8 cellular contexts compared by ENCODE assay signal in the genomic region with DNA sequence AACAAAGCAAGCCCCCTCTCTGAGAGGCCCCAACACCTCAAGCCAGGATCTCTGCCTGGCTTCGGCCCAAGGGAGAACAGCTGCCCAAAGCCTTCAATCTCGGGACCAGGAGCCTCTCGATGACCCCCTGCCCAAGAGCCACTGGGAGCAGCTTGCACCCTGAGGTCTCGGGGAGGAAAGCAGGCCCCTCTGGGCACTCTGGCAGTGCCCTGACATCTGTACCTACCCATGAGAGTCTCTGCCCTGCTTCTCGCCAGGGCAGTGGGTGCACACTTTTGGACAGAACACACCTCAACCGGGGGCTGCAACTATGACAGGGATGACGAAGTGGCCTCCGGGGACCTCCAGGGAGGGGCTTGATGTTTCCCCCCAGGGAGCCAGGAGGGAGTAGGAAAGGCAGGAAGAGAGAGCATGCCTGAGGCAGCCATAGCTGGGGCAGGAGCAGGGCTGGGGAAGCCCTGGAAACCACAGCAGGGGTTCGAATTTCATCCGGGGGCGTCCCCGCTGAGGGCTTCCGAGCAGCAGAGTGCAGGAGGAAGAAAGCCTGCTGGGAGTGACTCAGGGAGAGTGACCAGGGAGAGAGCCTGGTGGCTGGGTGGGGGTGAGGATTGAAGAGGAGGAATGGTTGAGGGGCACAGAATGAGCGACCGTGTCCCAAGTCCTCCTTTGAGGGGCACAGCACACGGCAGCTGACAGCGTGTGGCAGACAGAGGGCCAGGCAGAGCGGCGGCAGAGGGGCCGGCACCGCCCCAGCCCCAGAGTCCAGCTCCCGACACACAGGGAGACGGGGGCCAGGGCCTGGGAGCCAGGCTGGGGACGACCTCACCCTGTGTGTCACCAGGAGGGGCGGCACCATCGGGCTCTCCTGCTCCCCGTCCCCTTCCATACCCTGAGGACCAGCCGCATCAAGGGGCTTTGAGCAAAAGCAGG. TPM values are rescaled to one million over a fixed set of nuclear protein-coding genes. Genes with fewer than 3 reads are reported as not detected.
DNase-seq lines count a peak whose midpoint lies in the region; ATAC-seq lines count a peak whose summit lies in the region.

No MANE protein-coding gene starts in this region.

- no peaks in the 10 kb centered on the region for H3K9me3 Mint-ChIP-seq in activated naive CD8-positive, alpha-beta T cell treated with anti-CD3 and anti-CD28 coated beads, Interleukin-2, amount 50 U/mL, for 24 hours
- no peaks in the 10 kb centered on the region for H3K9me3 Mint-ChIP-seq in stimulated activated naive B cell treated with anti-CD40 and anti-IgM and Interleukin-4, amounts not matched to agents 10 μg/mL and 1 μg/mL and 100 μg/mL, for 72 hours

- H3K4me1 Mint-ChIP-seq in activated naive CD8-positive, alpha-beta T cell treated with anti-CD3 and anti-CD28 coated beads, Interleukin-2, amount 50 U/mL, for 24 hours: peaks cover 45% of the 10 kb centered on the region
- peaks cover 44 to 56% of the 10 kb centered on the region in 2 donors for H3K4me1 Mint-ChIP-seq in stimulated activated naive B cell treated with anti-CD40 and anti-IgM and Interleukin-4, amounts not matched to agents 10 μg/mL and 1 μg/mL and 100 μg/mL, for 72 hours

- H3K9me3 ChIP-seq in iPS-18c (ENCODE audit: control insufficient read depth, insufficient read depth, low read length): peaks cover 3% of the 10 kb centered on the region

- no peaks in the 10 kb centered on the region for H3K27me3 Mint-ChIP-seq in activated naive CD8-positive, alpha-beta T cell treated with anti-CD3 and anti-CD28 coated beads, Interleukin-2, amount 50 U/mL, for 24 hours
- H3K27me3 Mint-ChIP-seq in stimulated activated naive B cell treated with anti-CD40 and anti-IgM and Interleukin-4, amounts not matched to agents 10 μg/mL and 1 μg/mL and 100 μg/mL, for 72 hours: no peaks in the 10 kb centered on the region

- peaks cover 22% of the 10 kb centered on the region for H3K36me3 Mint-ChIP-seq in activated naive CD8-positive, alpha-beta T cell treated with anti-CD3 and anti-CD28 coated beads, Interleukin-2, amount 50 U/mL, for 24 hours (ENCODE audit: low read depth)
- peaks cover 22 to 35% of the 10 kb centered on the region in 2 donors for H3K36me3 Mint-ChIP-seq in stimulated activated naive B cell treated with anti-CD40 and anti-IgM and Interleukin-4, amounts not matched to agents 10 μg/mL and 1 μg/mL and 100 μg/mL, for 72 hours

- H3K4me3 Mint-ChIP-seq in activated naive CD8-positive, alpha-beta T cell treated with anti-CD3 and anti-CD28 coated beads, Interleukin-2, amount 50 U/mL, for 24 hours: peak overlapping the region; percentile 88
- H3K4me3 Mint-ChIP-seq in stimulated activated naive B cell treated with anti-CD40 and anti-IgM and Interleukin-4, amounts not matched to agents 10 μg/mL and 1 μg/mL and 100 μg/mL, for 72 hours: peak overlapping the region; percentile 81 to 91

- peak overlapping the region; percentile 62 for H3K4me3 ChIP-seq in Jurkat, Clone E6-1 (ENCODE audit: low read length)
- peak overlapping the region; percentile 88 for H3K4me3 ChIP-seq in iPS-18c (ENCODE audit: insufficient read depth, low read depth, low read length)

- peak overlapping the region; percentile 81 for H3K27ac Mint-ChIP-seq in activated naive CD8-positive, alpha-beta T cell treated with anti-CD3 and anti-CD28 coated beads, Interleukin-2, amount 50 U/mL, for 24 hours
- peak overlapping the region; percentile 96 for H3K27ac Mint-ChIP-seq in stimulated activated naive B cell treated with anti-CD40 and anti-IgM and Interleukin-4, amounts not matched to agents 10 μg/mL and 1 μg/mL and 100 μg/mL, for 72 hours

- DNase-seq in D341Med (ENCODE audit: low spot score): peak; percentile 40
- no peak for DNase-seq in Jurkat, Clone E6-1 (ENCODE audit: low read depth, low spot score)
- no peak for DNase-seq in activated naive CD8-positive, alpha-beta T cell treated with anti-CD3 and anti-CD28 coated beads, Interleukin-2, amount 50 U/mL, for 24 hours
- DNase-seq in stimulated activated naive B cell treated with anti-CD40 and anti-IgM and Interleukin-4, amounts not matched to agents 10 μg/mL and 1 μg/mL and 100 μg/mL, for 72 hours: peak; percentile 0

- no peak for ATAC-seq in activated naive CD8-positive, alpha-beta T cell treated with anti-CD3 and anti-CD28 coated beads, Interleukin-2, amount 50 U/mL, for 24 hours
- ATAC-seq in stimulated activated naive B cell treated with anti-CD40 and anti-IgM and Interleukin-4, amounts not matched to agents 10 μg/mL and 1 μg/mL and 100 μg/mL, for 72 hours (replicated peaks): no peak
- ATAC-seq in HG02840 (IDR thresholded peaks at IDR 0.05; ENCODE audit: low FRiP score, unreplicated experiment): no peak
- ATAC-seq in GM18907 (IDR thresholded peaks at IDR 0.05; ENCODE audit: unreplicated experiment): no peak
- ATAC-seq in HG02981 (IDR thresholded peaks at IDR 0.05; ENCODE audit: unreplicated experiment): no peak

RNA-seq across cellular contexts. Expression of a gene that starts 1.8 kb away (rescaled TPM):
- 47.8 TPM for polyA plus RNA-seq in Jurkat, Clone E6-1 (2012; ENCODE audit: insufficient read depth, insufficient read length)

Comparison
In these comparisons a context has a peak if more than half of its experiments do, and no peak if none do; other contexts are left out.
1. DNase-seq: peak in D341Med (single experiment) and stimulated activated naive B cell treated with anti-CD40 and anti-IgM and Interleukin-4, amounts not matched to agents 10 μg/mL and 1 μg/mL and 100 μg/mL, for 72 hours (single experiment); none in Jurkat, Clone E6-1 (single experiment) and activated naive CD8-positive, alpha-beta T cell treated with anti-CD3 and anti-CD28 coated beads, Interleukin-2, amount 50 U/mL, for 24 hours (single experiment).